Comparison of ENCODE assay signal across 19 cellular contexts in genomic region chr4:105626846-105627245, GRCh38.
"Had no signal": no experiment of that assay in that cellular context is flagged by ENCODE, and none has a peak within 500 bp of the region (broad histone marks: within the 10 kb centered on the region; RNA-seq: fewer than 3 reads in every experiment).

No MANE protein-coding gene starts in this region.

- ATAC-seq: K562, Panc1, T-cell had no signal

- DNase-seq: MV-4-11, NCI-H1048, NCI-H1105, NCI-H1436 treated with DMSO at 0.1 percent for 48 hours, NCI-H1694 treated with DMSO at 0.1 percent for 48 hours, NCI-H1930, NCI-H2081, NCI-H2107, NCI-H524, NCI-H526 treated with DMSO at 0.1 percent for 48 hours, NCI-H748 treated with DMSO at 0.1 percent for 48 hours, SHP77, SK-N-SH, SW 1271, T-cell had no signal

- H3K9me2 ChIP-seq: SK-N-SH had no signal

- H3K4me3 ChIP-seq: K562 had no signal

- H3K9ac ChIP-seq: KMS-11, SK-N-SH had no signal

- H3K9me3 ChIP-seq: SK-N-SH had no signal

- H3K4me2 ChIP-seq: KMS-11, SK-N-SH had no signal

- H3K27ac ChIP-seq: KMS-11, RWPE1 had no signal
